7 cellular contexts compared by ENCODE assay signal in genomic region chr19:42396248-42396541, GRCh38. TPM values are rescaled to one million over a fixed set of nuclear protein-coding genes. Genes with fewer than 3 reads are reported as not detected.
DNase-seq lines count a peak whose midpoint lies in the region; ATAC-seq, FAIRE-seq and TF ChIP-seq lines count a peak whose summit lies in the region.

No MANE protein-coding gene starts in this region.

- no peak for TF ChIP-seq POLR2A in GM12891 (IDR thresholded peaks at IDR 0.05; ENCODE audit: low read depth, low read length)
- TF ChIP-seq POLR2A in breast epithelium (IDR thresholded peaks at IDR 0.05) = no peak

- H3K36me3 ChIP-seq in breast epithelium (no peaks in the 10 kb centered on the region), lung (ENCODE audit: control insufficient read depth in 2 of 2, insufficient read depth in 2 of 2, low read length in 2 of 2) (no peaks in the 10 kb centered on the region)

- H3K9me3 ChIP-seq in breast epithelium (no peaks in the 10 kb centered on the region), lung (ENCODE audit: control insufficient read depth in 2 of 2, insufficient read depth in 1 of 2, low read length in 1 of 2) (no peaks in the 10 kb centered on the region)

- H3K4me3 ChIP-seq in breast epithelium = peak overlapping the region; percentile 44 to 67 (median 55)
- H3K4me3 ChIP-seq in lung = no peak overlapping the region

- ATAC-seq in lung (ENCODE audit: insufficient read depth, low FRiP score) (no peak), HG02938 (IDR thresholded peaks at IDR 0.05; ENCODE audit: unreplicated experiment) (no peak)

- no peak for FAIRE-seq in GM12891 (lab: Jason Lieb, UNC)

- H3K4me1 ChIP-seq in breast epithelium (peaks cover 5 to 7% of the 10 kb centered on the region in 2 donors), lung (ENCODE audit: control insufficient read depth in 2 of 2, insufficient read depth in 2 of 2, low read length in 2 of 2) (peaks cover 2 to 8% of the 10 kb centered on the region in 2 donors)

- 15 to 34% methylated on average over 3 of the region's 3 CpGs for WGBS in lung, 2 donors

- TF ChIP-seq CTCF in breast epithelium (IDR thresholded peaks at IDR 0.05) (no peak), lung (IDR thresholded peaks at IDR 0.05; ENCODE audit: control extremely low read depth, extremely low read depth) (no peak)

- intact Hi-C loops in breast epithelium (cut with DNase I; ENCODE audit: low total_unique reads) = no loop called here

- DNase-seq in GM12891 (ENCODE audit: insufficient read length, low spot score) (no peak), NCI-H774 (lab: John Stamatoyannopoulos, UW) (peak; percentile 22), breast epithelium (ENCODE audit: low spot score in 2 of 2) (no peak), lung (ENCODE audit: low spot score) (no peak), mesenteric fat pad (ENCODE audit: low spot score) (no peak)
- DNase-seq in stimulated activated CD4-positive, alpha-beta T cell treated with anti-CD3 and anti-CD28 coated beads, Interleukin-2, amount 100 ng/mL, for 48 hours = no peak

- H3K27ac ChIP-seq in breast epithelium (peak overlapping the region; percentile 98 to 99), lung (ENCODE audit: low read depth in 1 of 2, low read length in 1 of 2) (peak overlapping the region; percentile 58 to 78)

- H3K27me3 ChIP-seq in breast epithelium (no peaks in the 10 kb centered on the region), lung (ENCODE audit: control insufficient read depth, insufficient read depth) (no peaks in the 10 kb centered on the region)

TF ChIP-seq in GM12891, 5 proteins besides CTCF, POLR2A, EP300 and RAD21:
- no peak for TF ChIP-seq TAF1 (IDR thresholded peaks at IDR 0.05; ENCODE audit: low read depth, low read length)
- peak; percentile 19; the same call in 1 of the 2 replicates for TF ChIP-seq SPI1 (IDR thresholded peaks at IDR 0.05; ENCODE audit: low read depth, low read length)
- no peak for TF ChIP-seq POLR2AphosphoS5 (IDR thresholded peaks at IDR 0.05; ENCODE audit: low read depth, low read length)
- TF ChIP-seq POU2F2 (IDR thresholded peaks at IDR 0.05; ENCODE audit: low read depth, low read length) = no peak
- no peak for TF ChIP-seq PAX5 (IDR thresholded peaks at IDR 0.05; ENCODE audit: insufficient read depth, low read length, severe bottlenecking)

RNA-seq across cellular contexts. Expression of gene CNFN, which starts 6.1 kb away (rescaled TPM):
- not detected for polyA plus RNA-seq in GM12891 (2012; ENCODE audit: low read depth, missing spikeins)
- 1 to 10 TPM; 2.6 to 4.8 (median 3.0) TPM for total RNA-seq in breast epithelium
- 1 to 10 TPM in 1 of 2 donors, not detected in 1; 1.0 TPM for total RNA-seq in lung
- polyA plus RNA-seq in lung = 1 to 10 TPM; 2.2 to 4.1 TPM
- 2.2 TPM for total RNA-seq in mesenteric fat pad

RNA-seq across cellular contexts. Expression of gene LIPE, which starts 31.0 kb away (rescaled TPM):
- polyA plus RNA-seq in GM12891 (2012; ENCODE audit: low read depth, missing spikeins) = 6.7 TPM
- total RNA-seq in breast epithelium (1,000 to 10,000 TPM in 1 of 3 donors, 100 to 1,000 TPM in 2; 152 to 1,550 (median 380) TPM), lung (1 to 10 TPM; 4.5 TPM), mesenteric fat pad (1,893 TPM)
- 1 to 10 TPM; 3.6 to 7.7 TPM for polyA plus RNA-seq in lung

RNA-seq across cellular contexts. Expression of gene CXCL17, which starts 46.6 kb away (rescaled TPM):
- polyA plus RNA-seq in GM12891 (2012; ENCODE audit: low read depth, missing spikeins) = not detected
- total RNA-seq in breast epithelium (1 to 10 TPM in 2 of 3 donors, not detected in 1; 2.2 to 2.9 TPM), lung (100 to 1,000 TPM in 1 of 2 donors, 10 to 100 TPM in 1; 98.9 to 154 TPM), mesenteric fat pad (not detected)
- polyA plus RNA-seq in lung = 100 to 1,000 TPM; 289 to 688 TPM

Comparison
In these comparisons a context has a peak if more than half of its experiments do, and no peak if none do; other contexts are left out.
1. RNA of gene LIPE, which starts 31.0 kb away (total RNA-seq): 1,893 TPM in mesenteric fat pad (single experiment) and 152 to 1,550 TPM in breast epithelium; 4.5 TPM in lung; every median in the first group is over 10 times any median in the second.
2. RNA of gene CXCL17, which starts 46.6 kb away (total RNA-seq): 98.9 to 154 TPM in lung; 2.2 to 2.9 TPM in breast epithelium and not detected in mesenteric fat pad (single experiment); every median in the first group is over 10 times any median in the second.